ENCODE assay signal across 1 cellular context in genomic region chr6:85465762-85466161, GRCh38.
TF ChIP-seq lines count a peak whose summit lies in the region.

No MANE protein-coding gene starts in this region.

TF ChIP-seq in HepG2, 621 proteins besides CTCF, POLR2A, EP300 and RAD21 (continued from another document):
- TF ChIP-seq, protein P1, sequence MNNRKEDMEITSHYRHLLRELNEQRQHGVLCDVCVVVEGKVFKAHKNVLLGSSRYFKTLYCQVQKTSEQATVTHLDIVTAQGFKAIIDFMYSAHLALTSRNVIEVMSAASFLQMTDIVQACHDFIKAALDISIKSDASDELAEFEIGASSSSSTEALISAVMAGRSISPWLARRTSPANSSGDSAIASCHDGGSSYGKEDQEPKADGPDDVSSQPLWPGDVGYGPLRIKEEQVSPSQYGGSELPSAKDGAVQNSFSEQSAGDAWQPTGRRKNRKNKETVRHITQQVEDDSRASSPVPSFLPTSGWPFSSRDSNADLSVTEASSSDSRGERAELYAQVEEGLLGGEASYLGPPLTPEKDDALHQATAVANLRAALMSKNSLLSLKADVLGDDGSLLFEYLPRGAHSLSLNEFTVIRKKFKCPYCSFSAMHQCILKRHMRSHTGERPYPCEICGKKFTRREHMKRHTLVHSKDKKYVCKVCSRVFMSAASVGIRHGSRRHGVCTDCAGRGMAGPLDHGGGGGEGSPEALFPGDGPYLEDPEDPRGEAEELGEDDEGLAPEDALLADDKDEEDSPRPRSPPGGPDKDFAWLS (CRISPR knock-in tag; IDR thresholded peaks at IDR 0.05; ENCODE audit: borderline replicate concordance): no peak
- TF ChIP-seq, protein P2, sequence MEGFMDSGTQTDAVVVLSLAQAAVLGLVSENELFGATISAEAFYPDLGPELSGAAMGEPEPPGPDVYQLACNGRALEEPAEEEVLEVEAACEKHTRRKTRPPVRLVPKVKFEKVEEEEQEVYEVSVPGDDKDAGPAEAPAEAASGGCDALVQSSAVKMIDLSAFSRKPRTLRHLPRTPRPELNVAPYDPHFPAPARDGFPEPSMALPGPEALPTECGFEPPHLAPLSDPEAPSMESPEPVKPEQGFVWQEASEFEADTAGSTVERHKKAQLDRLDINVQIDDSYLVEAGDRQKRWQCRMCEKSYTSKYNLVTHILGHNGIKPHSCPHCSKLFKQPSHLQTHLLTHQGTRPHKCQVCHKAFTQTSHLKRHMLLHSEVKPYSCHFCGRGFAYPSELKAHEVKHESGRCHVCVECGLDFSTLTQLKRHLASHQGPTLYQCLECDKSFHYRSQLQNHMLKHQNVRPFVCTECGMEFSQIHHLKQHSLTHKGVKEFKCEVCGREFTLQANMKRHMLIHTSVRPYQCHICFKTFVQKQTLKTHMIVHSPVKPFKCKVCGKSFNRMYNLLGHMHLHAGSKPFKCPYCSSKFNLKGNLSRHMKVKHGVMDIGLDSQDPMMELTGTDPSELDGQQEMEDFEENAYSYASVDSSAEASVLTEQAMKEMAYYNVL (CRISPR knock-in tag; IDR thresholded peaks at IDR 0.05; ENCODE audit: borderline replicate concordance): no peak
- TF ChIP-seq, protein P3, sequence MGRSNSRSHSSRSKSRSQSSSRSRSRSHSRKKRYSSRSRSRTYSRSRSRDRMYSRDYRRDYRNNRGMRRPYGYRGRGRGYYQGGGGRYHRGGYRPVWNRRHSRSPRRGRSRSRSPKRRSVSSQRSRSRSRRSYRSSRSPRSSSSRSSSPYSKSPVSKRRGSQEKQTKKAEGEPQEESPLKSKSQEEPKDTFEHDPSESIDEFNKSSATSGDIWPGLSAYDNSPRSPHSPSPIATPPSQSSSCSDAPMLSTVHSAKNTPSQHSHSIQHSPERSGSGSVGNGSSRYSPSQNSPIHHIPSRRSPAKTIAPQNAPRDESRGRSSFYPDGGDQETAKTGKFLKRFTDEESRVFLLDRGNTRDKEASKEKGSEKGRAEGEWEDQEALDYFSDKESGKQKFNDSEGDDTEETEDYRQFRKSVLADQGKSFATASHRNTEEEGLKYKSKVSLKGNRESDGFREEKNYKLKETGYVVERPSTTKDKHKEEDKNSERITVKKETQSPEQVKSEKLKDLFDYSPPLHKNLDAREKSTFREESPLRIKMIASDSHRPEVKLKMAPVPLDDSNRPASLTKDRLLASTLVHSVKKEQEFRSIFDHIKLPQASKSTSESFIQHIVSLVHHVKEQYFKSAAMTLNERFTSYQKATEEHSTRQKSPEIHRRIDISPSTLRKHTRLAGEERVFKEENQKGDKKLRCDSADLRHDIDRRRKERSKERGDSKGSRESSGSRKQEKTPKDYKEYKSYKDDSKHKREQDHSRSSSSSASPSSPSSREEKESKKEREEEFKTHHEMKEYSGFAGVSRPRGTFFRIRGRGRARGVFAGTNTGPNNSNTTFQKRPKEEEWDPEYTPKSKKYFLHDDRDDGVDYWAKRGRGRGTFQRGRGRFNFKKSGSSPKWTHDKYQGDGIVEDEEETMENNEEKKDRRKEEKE (IDR thresholded peaks at IDR 0.05): no peak
- TF ChIP-seq, protein P4, sequence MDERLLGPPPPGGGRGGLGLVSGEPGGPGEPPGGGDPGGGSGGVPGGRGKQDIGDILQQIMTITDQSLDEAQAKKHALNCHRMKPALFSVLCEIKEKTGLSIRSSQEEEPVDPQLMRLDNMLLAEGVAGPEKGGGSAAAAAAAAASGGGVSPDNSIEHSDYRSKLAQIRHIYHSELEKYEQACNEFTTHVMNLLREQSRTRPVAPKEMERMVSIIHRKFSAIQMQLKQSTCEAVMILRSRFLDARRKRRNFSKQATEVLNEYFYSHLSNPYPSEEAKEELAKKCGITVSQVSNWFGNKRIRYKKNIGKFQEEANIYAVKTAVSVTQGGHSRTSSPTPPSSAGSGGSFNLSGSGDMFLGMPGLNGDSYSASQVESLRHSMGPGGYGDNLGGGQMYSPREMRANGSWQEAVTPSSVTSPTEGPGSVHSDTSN (CRISPR knock-in tag; IDR thresholded peaks at IDR 0.05): no peak
- TF ChIP-seq ZNF317 (CRISPR knock-in tag; IDR thresholded peaks at IDR 0.05): no peak
- no peak for TF ChIP-seq IRF1 (CRISPR knock-in tag; IDR thresholded peaks at IDR 0.05; ENCODE audit: low read depth)
- no peak for TF ChIP-seq ZNF652 (CRISPR knock-in tag; IDR thresholded peaks at IDR 0.05; ENCODE audit: borderline replicate concordance, low read depth)
- no peak for TF ChIP-seq ZNF878 (CRISPR knock-in tag; IDR thresholded peaks at IDR 0.05)
- TF ChIP-seq ZMYM4 (CRISPR knock-in tag; IDR thresholded peaks at IDR 0.05): no peak
- TF ChIP-seq ZKSCAN1 (IDR thresholded peaks at IDR 0.05; ENCODE audit: low read length): no peak
